In genomic region chr9:134785325-134786108, GRCh38 we compare ENCODE assay signal across 1 cellular context.
TF ChIP-seq lines count a peak whose summit lies in the region.

No MANE protein-coding gene starts in this region.

TF ChIP-seq in HCT116, 20 proteins besides CTCF, POLR2A, EP300 and RAD21 (continued from another document):
- TF ChIP-seq ZBTB33 (IDR thresholded peaks at IDR 0.05; ENCODE audit: extremely low read depth, insufficient replicate concordance, low read length) (no peak), MAX (IDR thresholded peaks at IDR 0.05) (no peak), REST (IDR thresholded peaks at IDR 0.05; ENCODE audit: low read depth) (no peak), POLR2AphosphoS5 (IDR thresholded peaks at IDR 0.05; ENCODE audit: low read depth, low read length) (no peak)
